ENCODE assay signal across 8 cellular contexts in genomic region chr3:101195951-101196713, GRCh38.
DNase-seq lines count a peak whose midpoint lies in the region; ATAC-seq, FAIRE-seq and TF ChIP-seq lines count a peak whose summit lies in the region.

No MANE protein-coding gene starts in this region.

- no peaks in the 10 kb centered on the region for H3K79me2 ChIP-seq in endothelial cell of umbilical vein (ENCODE audit: control insufficient read depth, insufficient read depth, low read length)
- H3K79me2 ChIP-seq in neural progenitor cell (ENCODE audit: low read depth), result no peaks in the 10 kb centered on the region

- no TSS peak for BruUV-seq in endothelial cell of umbilical vein (replicated peaks; lab: Mats Ljungman, UMichigan)

- no peaks in the 10 kb centered on the region for H3K27me3 ChIP-seq in NT2/D1 (ENCODE audit: insufficient read depth, insufficient read length)
- H3K27me3 ChIP-seq in endothelial cell of umbilical vein (ENCODE audit: control insufficient read depth in 2 of 2, insufficient read depth in 2 of 2, low read length in 2 of 2), result no peaks in the 10 kb centered on the region
- no peaks in the 10 kb centered on the region for H3K27me3 ChIP-seq in neural progenitor cell

- H3K27ac Mint-ChIP-seq in neural progenitor cell, result no peak overlapping the region
- no peak overlapping the region for H3K27ac Mint-ChIP-seq in activated naive CD4-positive, alpha-beta T cell treated with anti-CD3 and anti-CD28 coated beads, Interleukin-2, amount 50 U/mL, for 72 hours

- H3K9me3 ChIP-seq in NT2/D1 (ENCODE audit: insufficient read depth, low read length) (peaks cover 5% of the 10 kb centered on the region), endothelial cell of umbilical vein (replicated peaks; ENCODE audit: control insufficient read depth, insufficient read depth, low read length) (no peaks in the 10 kb centered on the region), neural progenitor cell (ENCODE audit: low read depth) (no peaks in the 10 kb centered on the region)

- H3K4me1 ChIP-seq in NT2/D1 (ENCODE audit: insufficient read depth, insufficient read length), result no peaks in the 10 kb centered on the region
- H3K4me1 ChIP-seq in endothelial cell of umbilical vein (ENCODE audit: control insufficient read depth, extremely low read depth, insufficient read depth, low read length), result peaks cover 23% of the 10 kb centered on the region
- H3K4me1 ChIP-seq in neural progenitor cell, result no peaks in the 10 kb centered on the region

- H3K4me2 ChIP-seq in endothelial cell of umbilical vein (ENCODE audit: insufficient read depth, low read length), result no peak overlapping the region
- no peak overlapping the region for H3K4me2 ChIP-seq in neural progenitor cell

- H3K36me3 Mint-ChIP-seq in neural progenitor cell, result no peaks in the 10 kb centered on the region
- no peaks in the 10 kb centered on the region for H3K36me3 Mint-ChIP-seq in activated naive CD4-positive, alpha-beta T cell treated with anti-CD3 and anti-CD28 coated beads, Interleukin-2, amount 50 U/mL, for 72 hours

- no peaks in the 10 kb centered on the region for H3K36me3 ChIP-seq in NT2/D1 (ENCODE audit: insufficient read depth, insufficient read length, low read length)
- no peaks in the 10 kb centered on the region for H3K36me3 ChIP-seq in endothelial cell of umbilical vein (ENCODE audit: control insufficient read depth in 2 of 2, extremely low read depth in 1 of 2, insufficient read depth in 2 of 2, low read length in 2 of 2)
- H3K36me3 ChIP-seq in neural progenitor cell, result no peaks in the 10 kb centered on the region

- H2AFZ ChIP-seq in endothelial cell of umbilical vein (ENCODE audit: low read depth, low read length) (peak overlapping the region; percentile 90), neural progenitor cell (replicated peaks) (peak overlapping the region; percentile 81)

- H3K4me3 Mint-ChIP-seq in neural progenitor cell, result no peak overlapping the region

- H3K4me1 Mint-ChIP-seq in neural progenitor cell, result no peaks in the 10 kb centered on the region

- no peaks in the 10 kb centered on the region for H3K9me1 ChIP-seq in endothelial cell of umbilical vein (replicated peaks; ENCODE audit: control insufficient read depth, extremely low read depth, insufficient read depth, low read length)

- FAIRE-seq in endothelial cell of umbilical vein (lab: Jason Lieb, UNC), result peak; percentile 74

- CTCF ChIA-PET in endothelial cell of umbilical vein (lab: Charles Lee), result interaction anchor here (0.5 to 2.7 kb wide), 114 partner anchors 9 to 1364 kb away, joined by 3 to 257 read pairs (median 5); partner anchors contain the start of genes ABI3BP, CEP97 and PCNP

- peak; percentile 30 to 42 for TF ChIP-seq CTCF in endothelial cell of umbilical vein (IDR thresholded peaks at IDR 0.05; ENCODE audit: extremely low read depth in 1 of 2, insufficient read depth in 1 of 2, low read depth in 1 of 2, low read length in 2 of 2)
- peak; percentile 75 for TF ChIP-seq CTCF in neural progenitor cell (IDR thresholded peaks at IDR 0.05)

- H3K27me3 Mint-ChIP-seq in neural progenitor cell (ENCODE audit: insufficient read depth, low read depth), result no peaks in the 10 kb centered on the region

- H4K20me1 ChIP-seq in endothelial cell of umbilical vein (replicated peaks; ENCODE audit: control insufficient read depth, extremely low read depth, insufficient read depth, low read length) (no peaks in the 10 kb centered on the region), neural progenitor cell (ENCODE audit: low read depth) (no peaks in the 10 kb centered on the region)

- H3K9ac ChIP-seq in NT2/D1 (ENCODE audit: insufficient read length, low read depth) (no peak overlapping the region), endothelial cell of umbilical vein (replicated peaks; ENCODE audit: extremely low read depth, insufficient read depth, low read length) (no peak overlapping the region), neural progenitor cell (no peak overlapping the region)

- dilution Hi-C loops in endothelial cell of umbilical vein (cut with MboI; ENCODE audit: extremely low pct_ligation_motif_present, low sequenced_read_pairs), result no loop called here

- no peaks in the 10 kb centered on the region for H3K9me3 Mint-ChIP-seq in neural progenitor cell
- no peaks in the 10 kb centered on the region for H3K9me3 Mint-ChIP-seq in activated naive CD4-positive, alpha-beta T cell treated with anti-CD3 and anti-CD28 coated beads, Interleukin-2, amount 50 U/mL, for 72 hours

- H3F3A ChIP-seq in neural progenitor cell (ENCODE audit: low read depth), result no peaks in the 10 kb centered on the region

- POLR2A ChIA-PET in endothelial cell of umbilical vein (lab: Charles Lee), result no interaction called here

- ATAC-seq in GM19351 (IDR thresholded peaks at IDR 0.05; ENCODE audit: unreplicated experiment), result peak; percentile 47
- ATAC-seq in HG02884 (IDR thresholded peaks at IDR 0.05; ENCODE audit: unreplicated experiment), result no peak
- no peak for ATAC-seq in HG03457 (IDR thresholded peaks at IDR 0.05; ENCODE audit: unreplicated experiment)
- ATAC-seq in activated naive CD4-positive, alpha-beta T cell treated with anti-CD3 and anti-CD28 coated beads, Interleukin-2, amount 50 U/mL, for 72 hours, result no peak

- TF ChIP-seq POLR2A in endothelial cell of umbilical vein (IDR thresholded peaks at IDR 0.05; ENCODE audit: low read depth, low read length), result no peak

- DNase-seq in A172 (ENCODE audit: low spot score) (peak; percentile 70), NT2/D1 (ENCODE audit: low read depth, low spot score) (peak; percentile 27), endothelial cell of umbilical vein (ENCODE audit: low read depth, low spot score) (peak; percentile 89), neural progenitor cell (ENCODE audit: low spot score) (peak; percentile 74)
- no peak for DNase-seq in activated naive CD4-positive, alpha-beta T cell treated with anti-CD3 and anti-CD28 coated beads, Interleukin-2, amount 50 U/mL, for 72 hours (ENCODE audit: low spot score in 2 of 2)

- H3K4me3 ChIP-seq in NT2/D1 (ENCODE audit: insufficient read length, low read depth), result no peak overlapping the region
- H3K4me3 ChIP-seq in endothelial cell of umbilical vein (replicated peaks in 1 of 3; ENCODE audit: insufficient read depth in 1 of 3, low read depth in 1 of 3, low read length in 3 of 3), result no peak overlapping the region
- H3K4me3 ChIP-seq in neural progenitor cell, result no peak overlapping the region

- H3K27ac ChIP-seq in endothelial cell of umbilical vein (ENCODE audit: insufficient read depth, low read depth, low read length), result peak overlapping the region; percentile 81
- no peak overlapping the region for H3K27ac ChIP-seq in neural progenitor cell

- intact Hi-C loops in endothelial cell of umbilical vein (cut with micrococcal nuclease), result loop anchor here (1.0 to 5.0 kb wide), 8 partner anchors 126 to 734 kb away; partner anchors contain the start of gene ABI3BP

TF ChIP-seq in endothelial cell of umbilical vein, 7 proteins besides CTCF, POLR2A, EP300 and RAD21:
- TF ChIP-seq FOS (IDR thresholded peaks at IDR 0.05; ENCODE audit: borderline replicate concordance, insufficient read depth, low read length) (peak; percentile 70), POLR2AphosphoS5 (IDR thresholded peaks at IDR 0.05; ENCODE audit: insufficient read depth, low read depth, low read length) (peak; percentile 40), EZH2 (IDR thresholded peaks at IDR 0.05; ENCODE audit: borderline replicate concordance, low read depth, low read length, severe bottlenecking) (no peak), JUN (IDR thresholded peaks at IDR 0.05; ENCODE audit: borderline replicate concordance, insufficient read depth, insufficient read length, low read depth) (no peak), MYC (IDR thresholded peaks at IDR 0.05; ENCODE audit: low read depth, low read length) (no peak), GATA2 (IDR thresholded peaks at IDR 0.05; ENCODE audit: insufficient read depth, insufficient read length, low read depth, low read length) (peak; percentile 48), MAX (IDR thresholded peaks at IDR 0.05; ENCODE audit: insufficient read depth, insufficient read length) (no peak)

Comparison
In these comparisons a context has a peak if more than half of its experiments do, and no peak if none do; other contexts are left out.
1. DNase-seq: peak in A172 (single experiment), NT2/D1 (single experiment), endothelial cell of umbilical vein (single experiment) and neural progenitor cell (single experiment); none in activated naive CD4-positive, alpha-beta T cell treated with anti-CD3 and anti-CD28 coated beads, Interleukin-2, amount 50 U/mL, for 72 hours (0 of 2).